ENCODE assay signal across 10 cellular contexts in genomic region chr21:31173881-31174555, GRCh38.
A peak's percentile ranks its signal among the peaks of the same experiment; 100 is the strongest.
DNase-seq lines count a peak whose midpoint lies in the region; ATAC-seq and TF ChIP-seq lines count a peak whose summit lies in the region.
"Had no signal": no experiment of that assay in that cellular context is flagged by ENCODE, and none has a peak within 500 bp of the region (broad histone marks: within the 10 kb centered on the region; RNA-seq: fewer than 3 reads in every experiment).

No MANE protein-coding gene starts in this region.

- no peaks in the 10 kb centered on the region for H3K79me2 ChIP-seq in mammary epithelial cell (ENCODE audit: insufficient read depth, low read length)

- no TSS peak for BruUV-seq in mammary epithelial cell (replicated peaks; lab: Mats Ljungman, UMichigan)

- no peaks in the 10 kb centered on the region for H4K20me1 ChIP-seq in mammary epithelial cell (ENCODE audit: insufficient read depth, low read length)

- intact Hi-C loops in mucosa of descending colon (cut with DNase I, micrococcal nuclease) (no loop called here), transverse colon (cut with DNase I; ENCODE audit: low total_unique reads) (no loop called here), mammary epithelial cell (cut with micrococcal nuclease) (no loop called here)

- in situ Hi-C loops in transverse colon (cut with MboI; ENCODE audit: low pct_ligation_motif_present in 1 of 4, low pct_unique_long_range_greater_than_20kb in 1 of 4, low sequenced_read_pairs in 3 of 4) (loop anchor here in 1 of 4 donors (10.0 kb wide), 1 partner anchor 59 kb away; no protein-coding TSS in a partner anchor), mammary epithelial cell (cut with MboI; ENCODE audit: low sequenced_read_pairs in 2 of 2) (no loop called here)

- no peak overlapping the region for H3K9ac ChIP-seq in mammary epithelial cell (ENCODE audit: insufficient read depth, low read length)

- CTCF ChIA-PET in mammary epithelial cell (lab: Charles Lee; ENCODE audit: low non-redundant PET): no interaction called here

- no peak overlapping the region for H2AFZ ChIP-seq in mammary epithelial cell (ENCODE audit: low read depth, low read length)

- H3K27ac ChIP-seq in transverse colon (peak overlapping the region; percentile 2 to 45 (median 22)), mammary epithelial cell (ENCODE audit: insufficient read depth, low read depth, low read length) (no peak overlapping the region)
- H3K27ac ChIP-seq: 22Rv1 had no signal

- dilution Hi-C loops in mammary epithelial cell (cut with HindIII; ENCODE audit: low sequenced_read_pairs): loop anchor here (5.0 kb wide), 1 partner anchor 57 kb away; no protein-coding TSS in a partner anchor

- WGBS in transverse colon (ENCODE audit: low coverage in 1 of 2), 2 donors: 65 to 70% methylated on average over 10 to 25 of the region's 25 CpGs
- 94% methylated on average over 20 of the region's 25 CpGs for WGBS in mammary epithelial cell (ENCODE audit: low coverage, missing lambda C conversion rate)

- TF ChIP-seq CTCF in mucosa of descending colon (IDR thresholded peaks at IDR 0.05) (no peak), transverse colon (IDR thresholded peaks at IDR 0.05) (no peak), mammary epithelial cell (conservative IDR thresholded peaks at IDR 0.05 in 1 of 2, IDR thresholded peaks at IDR 0.05 in 1 of 2; ENCODE audit: extremely low read depth in 1 of 2, insufficient read depth in 1 of 2, low read depth in 1 of 2, low read length in 2 of 2) (no peak)

- ATAC-seq in mucosa of descending colon: peak; percentile 27
- no peak for ATAC-seq in GM21447 (IDR thresholded peaks at IDR 0.05; ENCODE audit: unreplicated experiment)

- no peak overlapping the region for H3K4me3 ChIP-seq in mucosa of descending colon
- H3K4me3 ChIP-seq in transverse colon: no peak overlapping the region
- no peak overlapping the region for H3K4me3 ChIP-seq in mammary epithelial cell (replicated peaks in 1 of 3; ENCODE audit: insufficient read depth in 1 of 3, low read depth in 2 of 3, low read length in 3 of 3)
- H3K4me3 ChIP-seq: Peyer's patch had no signal

- H3K4me1 ChIP-seq in mucosa of descending colon (ENCODE audit: low read depth): no peaks in the 10 kb centered on the region
- H3K4me1 ChIP-seq in transverse colon: peaks cover 0 to 20% (median 0%) of the 10 kb centered on the region in 4 donors
- no peaks in the 10 kb centered on the region for H3K4me1 ChIP-seq in mammary epithelial cell (ENCODE audit: insufficient read depth, low read length)

- DNase-seq in NCI-H1694 (lab: John Stamatoyannopoulos, UW) (peak; percentile 21), NCI-H1694 treated with DMSO at 0.1 percent for 48 hours (lab: John Stamatoyannopoulos, UW) (no peak), mucosa of descending colon (peak in 2 of 3 donors; percentile 15 to 33), transverse colon (no peak), GM19238 (ENCODE audit: insufficient read length, low spot score) (no peak), mammary epithelial cell (no peak)
- DNase-seq in central memory CD4-positive, alpha-beta T cell: peak; percentile 41

- no peak for TF ChIP-seq POLR2A in transverse colon (IDR thresholded peaks at IDR 0.05)

- H3K9me3 ChIP-seq in mucosa of descending colon (no peaks in the 10 kb centered on the region), transverse colon (no peaks in the 10 kb centered on the region), mammary epithelial cell (replicated peaks; ENCODE audit: insufficient read depth, low read length) (no peaks in the 10 kb centered on the region)
- H3K9me3 ChIP-seq: Peyer's patch had no signal

- no peak for TF ChIP-seq EP300 in transverse colon (IDR thresholded peaks at IDR 0.05; ENCODE audit: low read depth)

- H3K4me2 ChIP-seq in mammary epithelial cell (ENCODE audit: insufficient read depth, low read depth, low read length): no peak overlapping the region

- H3K27me3 ChIP-seq in transverse colon (no peaks in the 10 kb centered on the region), mammary epithelial cell (ENCODE audit: insufficient read depth, low read length) (no peaks in the 10 kb centered on the region)
- H3K27me3 ChIP-seq: Peyer's patch had no signal

- H3K36me3 ChIP-seq in mucosa of descending colon (ENCODE audit: low read depth): no peaks in the 10 kb centered on the region
- no peaks in the 10 kb centered on the region for H3K36me3 ChIP-seq in transverse colon
- H3K36me3 ChIP-seq in mammary epithelial cell (ENCODE audit: insufficient read depth, low read length): no peaks in the 10 kb centered on the region
- H3K36me3 ChIP-seq: Peyer's patch had no signal

Comparison
In these comparisons a context has a peak if more than half of its experiments do, and no peak if none do; other contexts are left out.
1. DNase-seq: peak in NCI-H1694 (single experiment), central memory CD4-positive, alpha-beta T cell (single experiment) and mucosa of descending colon (2 of 3); none in NCI-H1694 treated with DMSO at 0.1 percent for 48 hours (single experiment), transverse colon (single experiment), GM19238 (single experiment) and mammary epithelial cell (single experiment).